Comparison of ENCODE assay signal across 1 cellular context in genomic region chr10:92929896-92930295, GRCh38.
TF ChIP-seq lines count a peak whose summit lies in the region.

No MANE protein-coding gene starts in this region.

TF ChIP-seq in endothelial cell of umbilical vein, 7 proteins besides CTCF, POLR2A, EP300 and RAD21 (continued from another document):
- no peak for TF ChIP-seq MAX (IDR thresholded peaks at IDR 0.05; ENCODE audit: insufficient read depth, insufficient read length)
- TF ChIP-seq GATA2 (IDR thresholded peaks at IDR 0.05; ENCODE audit: insufficient read depth, insufficient read length, low read depth, low read length) = no peak
TF ChIP-seq in endothelial cell of umbilical vein: peak in this region for 0.
